ENCODE assay signal across 34 cellular contexts in genomic region chr9:7509586-7509985, GRCh38.
"Had no signal": no experiment of that assay in that cellular context is flagged by ENCODE, and none has a peak within 500 bp of the region (broad histone marks: within the 10 kb centered on the region; RNA-seq: fewer than 3 reads in every experiment).

No MANE protein-coding gene starts in this region.

- H3K27ac Mint-ChIP-seq: activated CD4-positive, alpha-beta T cell treated with anti-CD3 and anti-CD28 coated beads for 36 hours; activated CD4-positive, alpha-beta T cell treated with anti-CD3 and anti-CD28 coated beads, Interleukin-2, amount 10 ng/mL, durations not matched to agents 7 days and 5 days; activated CD8-positive, alpha-beta T cell treated with anti-CD3 and anti-CD28 coated beads, Interleukin-2, amount 10 ng/mL, durations not matched to agents 7 days and 5 days; activated naive CD4-positive, alpha-beta T cell treated with anti-CD3 and anti-CD28 coated beads for 36 hours; activated naive CD4-positive, alpha-beta T cell treated with anti-CD3 and anti-CD28 coated beads, Interleukin-2, amount 50 U/mL, for 72 hours; activated T-helper 1 cell treated with anti-CD3 and anti-CD28 coated beads, Interleukin-12 subunit alpha, Interleukin-12 subunit beta, Interleukin-2, Interleukin-4 antibody, amounts not matched to agents 30 ng/mL and 10 ng/mL and 1 ng/mL, durations not matched to agents 14 hours and 24 hours and 36 hours; brain; T-helper 1 cell treated with Interleukin-12 subunit alpha and Interleukin-12 subunit beta and Interleukin-4 antibody, amounts not matched to agents 30 μg/mL and 1 μg/mL, for 36 hours; T-helper 2 cell treated with Interferon-gamma antibody and Interleukin-4, amounts not matched to agents 5 μg/mL and 100 μg/mL, for 36 hours; WTC11 had no signal

- H3K36me3 ChIP-seq: Peyer's patch, SJSA1 had no signal

- H3K9me3 Mint-ChIP-seq: activated CD4-positive, alpha-beta T cell treated with anti-CD3 and anti-CD28 coated beads, Interleukin-2, amount 10 ng/mL, durations not matched to agents 7 days and 5 days; activated naive CD4-positive, alpha-beta T cell treated with anti-CD3 and anti-CD28 coated beads for 36 hours; activated naive CD4-positive, alpha-beta T cell treated with anti-CD3 and anti-CD28 coated beads, Interleukin-2, amount 50 U/mL, for 72 hours; activated T-cell treated with anti-CD3 and anti-CD28 coated beads, Interleukin-2, amount 50 U/mL, for 4 hours; activated T-helper 1 cell treated with anti-CD3 and anti-CD28 coated beads, Interleukin-12 subunit alpha, Interleukin-12 subunit beta, Interleukin-2, Interleukin-4 antibody, amounts not matched to agents 30 ng/mL and 10 ng/mL and 1 ng/mL, durations not matched to agents 14 hours and 24 hours and 36 hours; brain; T-helper 1 cell treated with Interleukin-12 subunit alpha and Interleukin-12 subunit beta and Interleukin-4 antibody, amounts not matched to agents 30 μg/mL and 1 μg/mL, for 36 hours; T-helper 2 cell treated with Interferon-gamma antibody and Interleukin-4, amounts not matched to agents 5 μg/mL and 100 μg/mL, for 36 hours had no signal

- H3K4me3 ChIP-seq: Peyer's patch, SJSA1 had no signal

- H3K27me3 ChIP-seq: Peyer's patch, SJSA1 had no signal

- ATAC-seq: activated CD4-positive, alpha-beta T cell treated with anti-CD3 and anti-CD28 coated beads for 36 hours; activated CD4-positive, CD25-positive, alpha-beta regulatory T cell treated with anti-CD3 and anti-CD28 coated beads, Interleukin-2, amount 50 U/mL, for 24 hours; activated CD8-positive, alpha-beta T cell treated with anti-CD3 and anti-CD28 coated beads, Interleukin-2, amount 10 ng/mL, durations not matched to agents 7 days and 5 days; activated naive CD4-positive, alpha-beta T cell treated with anti-CD3 and anti-CD28 coated beads, Interleukin-2, amount 50 U/mL, for 72 hours; activated T-cell treated with anti-CD3 and anti-CD28 coated beads, Interleukin-2, amount 50 U/mL, for 4 hours; PC-3; WTC11 had no signal

- H3K4me3 Mint-ChIP-seq: activated CD4-positive, alpha-beta T cell treated with anti-CD3 and anti-CD28 coated beads for 36 hours; activated CD4-positive, alpha-beta T cell treated with anti-CD3 and anti-CD28 coated beads, Interleukin-2, amount 10 ng/mL, durations not matched to agents 7 days and 5 days; activated CD8-positive, alpha-beta T cell treated with anti-CD3 and anti-CD28 coated beads, Interleukin-2, amount 10 ng/mL, durations not matched to agents 7 days and 5 days; activated naive CD4-positive, alpha-beta T cell treated with anti-CD3 and anti-CD28 coated beads for 36 hours; activated T-cell treated with anti-CD3 and anti-CD28 coated beads, Interleukin-2, amount 50 U/mL, for 4 hours; activated T-helper 1 cell treated with anti-CD3 and anti-CD28 coated beads, Interleukin-12 subunit alpha, Interleukin-12 subunit beta, Interleukin-2, Interleukin-4 antibody, amounts not matched to agents 30 ng/mL and 10 ng/mL and 1 ng/mL, durations not matched to agents 14 hours and 24 hours and 36 hours; brain; T-helper 1 cell treated with Interleukin-12 subunit alpha and Interleukin-12 subunit beta and Interleukin-4 antibody, amounts not matched to agents 30 μg/mL and 1 μg/mL, for 36 hours; T-helper 2 cell treated with Interferon-gamma antibody and Interleukin-4, amounts not matched to agents 5 μg/mL and 100 μg/mL, for 36 hours; WTC11 had no signal

- H3K9me3 ChIP-seq: Peyer's patch, SJSA1, SK-N-SH had no signal

- H3K27ac ChIP-seq: Peyer's patch, SJSA1 had no signal

- H3K27me3 Mint-ChIP-seq: brain had no signal

- H3K36me3 Mint-ChIP-seq: activated naive CD4-positive, alpha-beta T cell treated with anti-CD3 and anti-CD28 coated beads, Interleukin-2, amount 50 U/mL, for 72 hours; brain; WTC11 had no signal

- H3K4me1 Mint-ChIP-seq: activated CD4-positive, alpha-beta T cell treated with anti-CD3 and anti-CD28 coated beads for 36 hours; activated CD4-positive, alpha-beta T cell treated with anti-CD3 and anti-CD28 coated beads, Interleukin-2, amount 10 ng/mL, durations not matched to agents 7 days and 5 days; brain; WTC11 had no signal

- DNase-seq: activated CD4-positive, alpha-beta T cell treated with anti-CD3 and anti-CD28 coated beads for 36 hours; activated CD4-positive, alpha-beta T cell treated with anti-CD3 and anti-CD28 coated beads, Interleukin-2, amount 10 ng/mL, durations not matched to agents 7 days and 5 days; activated CD4-positive, alpha-beta T cell treated with anti-CD3 and anti-CD28 coated beads, Interleukin-2, amount 50 U/mL, for 48 hours; activated CD8-positive, alpha-beta T cell treated with anti-CD3 and anti-CD28 coated beads, Interleukin-2, amount 10 ng/mL, durations not matched to agents 7 days and 5 days; activated gamma-delta T cell treated with Interleukin-2 at 50 U/mL for 16 hours; activated naive CD4-positive, alpha-beta T cell treated with anti-CD3 and anti-CD28 coated beads for 36 hours; activated T-cell treated with anti-CD3 and anti-CD28 coated beads for 4 hours; activated T-cell treated with anti-CD3 and anti-CD28 coated beads, Interleukin-2, amount 50 U/mL, for 4 hours; anterior cingulate cortex; central memory CD4-positive, alpha-beta T cell; Karpas-422; KBM-7; MV-4-11; NCI-H1092; NCI-H1436 treated with DMSO at 0.1 percent for 48 hours; NCI-H1694 treated with DMSO at 0.1 percent for 48 hours; NCI-H2029; NCI-H510A; NCI-H526; NCI-H748 treated with DMSO at 0.1 percent for 48 hours; NK-92 treated with Interleukin-12 subunit alpha and Interleukin-12 subunit beta, amount 100 ng/mL, for 24 hours; PC-3; Peyer's patch; RPMI8226; SHP77 treated with DMSO at 0.1 percent for 48 hours had no signal
